14 cellular contexts compared by ENCODE assay signal in genomic region chr6:169189686-169190085, GRCh38.
DNase-seq lines count a peak whose midpoint lies in the region; ATAC-seq and TF ChIP-seq lines count a peak whose summit lies in the region.
"Had no signal": no experiment of that assay in that cellular context is flagged by ENCODE, and none has a peak within 500 bp of the region (broad histone marks: within the 10 kb centered on the region; RNA-seq: fewer than 3 reads in every experiment).

No MANE protein-coding gene starts in this region.

- H3K9me3 ChIP-seq in muscle layer of colon (ENCODE audit: low read length) (no peaks in the 10 kb centered on the region), stomach (no peaks in the 10 kb centered on the region)

- no peaks in the 10 kb centered on the region for H3K27me3 ChIP-seq in muscle layer of colon (ENCODE audit: control insufficient read depth in 1 of 2, insufficient read depth in 2 of 2, low read length in 2 of 2)
- no peaks in the 10 kb centered on the region for H3K27me3 ChIP-seq in stomach
- H3K27me3 ChIP-seq in dorsolateral prefrontal cortex: no peaks in the 10 kb centered on the region

- DNase-seq in EL: peak; percentile 18
- DNase-seq in coronary artery (ENCODE audit: low spot score): no peak
- DNase-seq in stomach: no peak
- no peak for DNase-seq in dorsolateral prefrontal cortex
- no peak for DNase-seq in DMS 273 (lab: John Stamatoyannopoulos, UW; ENCODE audit: unreplicated experiment)
- no peak for DNase-seq in NCI-H1105 (lab: John Stamatoyannopoulos, UW)
- DNase-seq: activated gamma-delta T cell; effector CD8-positive, alpha-beta T cell; foreskin melanocyte; NCI-H82; occipital lobe; WERI-Rb-1 had no signal

- 56 to 71% (median 67%) methylated on average over 8 of the region's 8 CpGs for WGBS in stomach, 5 donors

- no peak for TF ChIP-seq CTCF in coronary artery (IDR thresholded peaks at IDR 0.05)
- no peak for TF ChIP-seq CTCF in stomach (IDR thresholded peaks at IDR 0.05)
- no peak for TF ChIP-seq CTCF in dorsolateral prefrontal cortex (IDR thresholded peaks at IDR 0.05 in 54 of 56, conservative IDR thresholded peaks at IDR 0.05 in 2 of 56; ENCODE audit: low read depth in 1 of 56, partially characterized antibody in 56 of 56)

- no peak overlapping the region for H3K9ac ChIP-seq in muscle layer of colon (ENCODE audit: low read length)

- no peak for TF ChIP-seq EP300 in stomach (IDR thresholded peaks at IDR 0.05)

- H3K4me3 ChIP-seq in coronary artery (peak overlapping the region; percentile 16), muscle layer of colon (ENCODE audit: low read depth in 1 of 2, low read length in 2 of 2) (no peak overlapping the region), stomach (no peak overlapping the region), dorsolateral prefrontal cortex (no peak overlapping the region)

- ATAC-seq in HG02610 (IDR thresholded peaks at IDR 0.05; ENCODE audit: unreplicated experiment): no peak

- H3K36me3 ChIP-seq in muscle layer of colon (ENCODE audit: insufficient read depth, low read length) (no peaks in the 10 kb centered on the region), stomach (no peaks in the 10 kb centered on the region)
- H3K36me3 ChIP-seq: WERI-Rb-1 had no signal

- H3K4me1 ChIP-seq in muscle layer of colon (ENCODE audit: insufficient read depth, low read length) (no peaks in the 10 kb centered on the region), stomach (peaks cover 0 to 14% (median 0%) of the 10 kb centered on the region in 4 donors)

- intact Hi-C loops in stomach (cut with DNase I; ENCODE audit: low total_unique reads): no loop called here
- intact Hi-C loops in dorsolateral prefrontal cortex (cut with DNase I): no loop called here

- no peak for TF ChIP-seq POLR2A in stomach (IDR thresholded peaks at IDR 0.05)

- H3K27ac ChIP-seq in coronary artery (peak overlapping the region; percentile 84 to 98), muscle layer of colon (ENCODE audit: low read depth, low read length) (peak overlapping the region; percentile 1), stomach (peak overlapping the region in 4 of 5 donors; percentile 47 to 68 (median 64)), dorsolateral prefrontal cortex (no peak overlapping the region)
- H3K27ac ChIP-seq: WERI-Rb-1 had no signal

Comparison
In these comparisons a context has a peak if more than half of its experiments do, and no peak if none do; other contexts are left out.
1. H3K27ac ChIP-seq: peak in coronary artery (2 of 2), muscle layer of colon (single experiment) and stomach (4 of 5); none in dorsolateral prefrontal cortex (0 of 59).